In the genomic region with DNA sequence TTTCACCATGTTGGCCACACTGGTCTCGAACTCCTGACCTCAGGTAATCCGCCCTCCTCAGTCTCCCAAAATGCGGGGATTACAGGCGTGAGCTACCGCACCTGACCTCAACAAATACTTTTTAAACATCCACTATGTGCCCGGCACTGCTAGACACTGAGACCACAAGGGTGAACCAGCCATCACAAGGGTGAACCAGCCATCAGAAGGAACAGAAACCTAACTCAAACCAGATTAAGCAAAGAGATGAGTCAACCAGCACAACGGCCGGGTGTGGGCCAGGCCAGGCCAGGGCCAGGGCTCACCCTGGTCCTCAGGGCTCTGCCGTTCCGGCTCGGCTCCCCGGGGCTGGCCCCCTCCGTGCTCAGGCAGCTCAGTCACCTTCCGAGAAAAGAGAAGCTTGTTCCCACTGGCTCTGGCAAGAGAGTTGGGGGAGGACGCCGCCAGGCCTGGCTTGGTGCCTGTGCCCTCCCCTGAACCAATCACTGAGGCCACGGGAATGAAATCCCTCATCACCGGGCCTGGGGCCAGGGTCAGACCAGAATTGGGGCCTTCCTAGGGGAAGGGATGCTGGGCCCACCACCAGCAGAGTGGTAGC, we compare ENCODE assay signal across 8 cellular contexts.
DNase-seq lines count a peak whose midpoint lies in the region; ATAC-seq and TF ChIP-seq lines count a peak whose summit lies in the region.

No MANE protein-coding gene starts in this region.

- no peak overlapping the region for H3K4me3 ChIP-seq in fibroblast of mammary gland (ENCODE audit: control insufficient read depth, low read depth, low read length)
- H3K4me3 ChIP-seq in skin epidermis: no peak overlapping the region

- TF ChIP-seq CTCF in fibroblast of mammary gland (conservative IDR thresholded peaks at IDR 0.05; ENCODE audit: control insufficient read depth, insufficient read depth, low read depth, low read length): no peak

- DNase-seq in fibroblast of mammary gland (ENCODE audit: low read depth): peak; percentile 88
- DNase-seq in SW480 (ENCODE audit: low spot score): no peak
- DNase-seq in NCI-H128 (lab: John Stamatoyannopoulos, UW; ENCODE audit: unreplicated experiment): no peak
- DNase-seq in activated T-cell treated with anti-CD3 and anti-CD28 coated beads, Interleukin-2, amount 50 U/mL, for 48 hours: no peak
- no peak for DNase-seq in NCI-H510A (lab: John Stamatoyannopoulos, UW)

- H3K27ac ChIP-seq in skin epidermis: peak overlapping the region in 20 of 21 experiments; percentile 25 to 100 (median 71)

- ATAC-seq in GM19043 (IDR thresholded peaks at IDR 0.05; ENCODE audit: low read depth, unreplicated experiment) (peak; percentile 75), HG03442 (IDR thresholded peaks at IDR 0.05; ENCODE audit: unreplicated experiment) (peak; percentile 90)
